Comparison of ENCODE assay signal across 10 cellular contexts in genomic region chr20:4170621-4171537, GRCh38. TPM values are rescaled to one million over a fixed set of nuclear protein-coding genes. Genes with fewer than 3 reads are reported as not detected.
DNase-seq lines count a peak whose midpoint lies in the region; ATAC-seq and TF ChIP-seq lines count a peak whose summit lies in the region.
"Had no signal": no experiment of that assay in that cellular context is flagged by ENCODE, and none has a peak within 500 bp of the region (broad histone marks: within the 10 kb centered on the region; RNA-seq: fewer than 3 reads in every experiment).

No MANE protein-coding gene starts in this region.

- intact Hi-C loops in PC-9 (cut with micrococcal nuclease; ENCODE audit: unreplicated experiment), result no loop called here

- H3K9me3 ChIP-seq in PC-9 (ENCODE audit: insufficient read depth, low read depth), result no peaks in the 10 kb centered on the region

- H4K20me1 ChIP-seq in PC-9 (ENCODE audit: insufficient read depth), result no peaks in the 10 kb centered on the region

- TF ChIP-seq CTCF in PC-9 (conservative IDR thresholded peaks at IDR 0.05) (no peak), choroid plexus epithelial cell (conservative IDR thresholded peaks at IDR 0.05; ENCODE audit: low read depth, low read length) (no peak)

- peaks cover 17% of the 10 kb centered on the region for H3K4me1 ChIP-seq in PC-9 (replicated peaks; ENCODE audit: insufficient read depth)

- H3K4me3 ChIP-seq in PC-9, result peak overlapping the region; percentile 55
- peak overlapping the region; percentile 70 for H3K4me3 ChIP-seq in choroid plexus epithelial cell (ENCODE audit: low read depth, low read length)

- DNase-seq in C1 segment of cervical spinal cord (lab: John Stamatoyannopoulos, UW) (peak in 10 of 14 donors; percentile 43 to 82 (median 70)), PC-9 (no peak), choroid plexus epithelial cell (ENCODE audit: low read depth) (peak; percentile 73), nucleus accumbens (lab: John Stamatoyannopoulos, UW) (peak in 47 of 56 donors; percentile 13 to 83 (median 51)), NCI-H1436 (lab: John Stamatoyannopoulos, UW) (no peak), HCEC 1CT (no peak)
- DNase-seq: activated CD4-positive, alpha-beta T cell treated with anti-CD3 and anti-CD28 coated beads for 1 hour; NCI-H1694 treated with DMSO at 0.1 percent for 48 hours had no signal

- H3K27ac ChIP-seq in PC-9, result no peak overlapping the region

- CTCF ChIA-PET in PC-9 (lab: Charles Lee), result interaction anchor here (0.6 kb wide), 1 partner anchor 596 kb away, joined by 3 read pairs; no protein-coding TSS in a partner anchor

- H3K79me2 ChIP-seq in PC-9 (ENCODE audit: low read depth), result peaks cover 28% of the 10 kb centered on the region

- no peaks in the 10 kb centered on the region for H3K36me3 ChIP-seq in PC-9 (ENCODE audit: low read depth)

- no peaks in the 10 kb centered on the region for H3K9me2 ChIP-seq in PC-9 (ENCODE audit: insufficient read depth)

- peaks cover 9% of the 10 kb centered on the region; the same call in 1 of the 2 replicates for H3F3A ChIP-seq in PC-9 (ENCODE audit: insufficient read depth, low read depth)

- ATAC-seq in GM19397 (IDR thresholded peaks at IDR 0.05; ENCODE audit: unreplicated experiment) (no peak), GM19324 (IDR thresholded peaks at IDR 0.05; ENCODE audit: low FRiP score, unreplicated experiment) (no peak)

- H2AFZ ChIP-seq in PC-9, result no peak overlapping the region

- BruUV-seq in PC-9 (replicated peaks; lab: Mats Ljungman, UMichigan), result no TSS peak

- H3K27me3 ChIP-seq in PC-9 (ENCODE audit: insufficient read depth, low read depth), result no peaks in the 10 kb centered on the region

- POLR2A ChIA-PET in PC-9 (lab: Charles Lee; ENCODE audit: unreplicated experiment), result no interaction called here

- peak overlapping the region; percentile 81 for H3K4me2 ChIP-seq in PC-9

RNA-seq across cellular contexts. Expression of gene SMOX, which starts 22.3 kb away (rescaled TPM):
- 32.3 and 34.5 TPM in 2 replicates for total RNA-seq in PC-9 (2021)

Comparison
In these comparisons a context has a peak if more than half of its experiments do, and no peak if none do; other contexts are left out.
1. DNase-seq: peak in C1 segment of cervical spinal cord (10 of 14), choroid plexus epithelial cell (single experiment) and nucleus accumbens (47 of 56); none in PC-9 (0 of 2), NCI-H1436 (single experiment) and HCEC 1CT (single experiment).